Comparison of ENCODE assay signal across 10 cellular contexts in genomic region chr5:1480217-1480616, GRCh38. TPM values are rescaled to one million over a fixed set of nuclear protein-coding genes. Genes with fewer than 3 reads are reported as not detected.
DNase-seq lines count a peak whose midpoint lies in the region; ATAC-seq, FAIRE-seq and TF ChIP-seq lines count a peak whose summit lies in the region.
"Had no signal": no experiment of that assay in that cellular context is flagged by ENCODE, and none has a peak within 500 bp of the region (broad histone marks: within the 10 kb centered on the region; RNA-seq: fewer than 3 reads in every experiment).

No MANE protein-coding gene starts in this region.

- H3K4me3 ChIP-seq in Caco-2 (ENCODE audit: low read depth, low read length) (no peak overlapping the region), Panc1 (ENCODE audit: low read depth in 2 of 2, low read length in 2 of 2) (no peak overlapping the region), pancreas (no peak overlapping the region)

- peaks cover 1% of the 10 kb centered on the region; the same call in 1 of the 2 replicates for H3K36me3 ChIP-seq in Caco-2 (ENCODE audit: control insufficient read depth, insufficient read depth, low read length)
- H3K36me3 ChIP-seq in Panc1 (ENCODE audit: control insufficient read depth, insufficient read depth, low read length), result no peaks in the 10 kb centered on the region
- peaks cover 0 to 3% (median 0%) of the 10 kb centered on the region in 3 donors for H3K36me3 ChIP-seq in pancreas

- no TSS peak for BruUV-seq in Caco-2 (replicated peaks; lab: Mats Ljungman, UMichigan)
- BruUV-seq in Panc1 (replicated peaks; lab: Mats Ljungman, UMichigan), result no TSS peak

- H3K27ac Mint-ChIP-seq in Caco-2 (ENCODE audit: unreplicated experiment), result peak overlapping the region; percentile 24
- peak overlapping the region in 4 of 10 donors; percentile 20 to 73 (median 32) for H3K27ac Mint-ChIP-seq in naive thymus-derived CD8-positive, alpha-beta T cell

- H3K9me3 ChIP-seq in Caco-2 (no peaks in the 10 kb centered on the region), Panc1 (ENCODE audit: control insufficient read depth, insufficient read depth, low read depth, low read length) (no peaks in the 10 kb centered on the region), pancreas (no peaks in the 10 kb centered on the region)

- CTCF ChIA-PET in Caco-2 (lab: Charles Lee), result interaction anchor here (0.6 to 1.1 kb wide), 5 partner anchors 34 to 523 kb away, joined by 3 to 6 read pairs (median 3); no protein-coding TSS in a partner anchor
- CTCF ChIA-PET in Panc1 (lab: Charles Lee), result interaction anchor here (0.6 to 1.0 kb wide), 7 partner anchors 9 to 546 kb away, joined by 3 to 18 read pairs (median 4); no protein-coding TSS in a partner anchor

- WGBS in pancreas, 2 donors, result 56 to 58% methylated on average over 14 of the region's 14 CpGs

- H3K27me3 ChIP-seq in Caco-2 (replicated peaks; ENCODE audit: control insufficient read depth, insufficient read depth, low read length), result no peaks in the 10 kb centered on the region
- no peaks in the 10 kb centered on the region for H3K27me3 ChIP-seq in Panc1 (ENCODE audit: control insufficient read depth, insufficient read depth, low read length)
- no peaks in the 10 kb centered on the region for H3K27me3 ChIP-seq in pancreas
- H3K27me3 ChIP-seq: brain microvascular endothelial cell had no signal

- peaks cover 24% of the 10 kb centered on the region for H3K36me3 Mint-ChIP-seq in Caco-2 (ENCODE audit: insufficient read depth, unreplicated experiment)
- H3K36me3 Mint-ChIP-seq in naive thymus-derived CD8-positive, alpha-beta T cell, result peaks cover 0 to 32% (median 3%) of the 10 kb centered on the region in 3 donors

- intact Hi-C loops in Caco-2 (cut with micrococcal nuclease; ENCODE audit: unreplicated experiment), result no loop called here
- intact Hi-C loops in Panc1 (cut with micrococcal nuclease; ENCODE audit: unreplicated experiment), result no loop called here
- intact Hi-C loops in Right ventricle myocardium superior (cut with DNase I), result no loop called here
- intact Hi-C loops in pancreas (cut with DNase I), result no loop called here

- ATAC-seq in Panc1, result peak; percentile 63
- peak; percentile 45 for ATAC-seq in Right ventricle myocardium superior (ENCODE audit: poor library complexity)
- ATAC-seq in pancreas, result peak in 3 of 4 donors; percentile 35 to 69 (median 61)
- no peak for ATAC-seq in naive thymus-derived CD8-positive, alpha-beta T cell

- in situ Hi-C loops in Panc1 (cut with HindIII; ENCODE audit: low pct_unique_long_range_greater_than_20kb, low sequenced_read_pairs), result no loop called here

- no peaks in the 10 kb centered on the region for H3K27me3 Mint-ChIP-seq in Caco-2 (ENCODE audit: insufficient read depth, unreplicated experiment)
- H3K27me3 Mint-ChIP-seq in naive thymus-derived CD8-positive, alpha-beta T cell, result no peaks in the 10 kb centered on the region

- H3K27ac ChIP-seq in Panc1 (ENCODE audit: low read length), result no peak overlapping the region
- peak overlapping the region in 2 of 4 donors; percentile 15 to 37 for H3K27ac ChIP-seq in pancreas
- H3K27ac ChIP-seq: brain microvascular endothelial cell had no signal

- DNase-seq in Caco-2 (no peak), Panc1 (ENCODE audit: low read depth, low spot score) (no peak), Right ventricle myocardium superior (peak; percentile 76), pancreas (peak in 3 of 6 donors; percentile 53 to 62 (median 58)), NCI-H2081 treated with DMSO at 0.1 percent for 48 hours (lab: John Stamatoyannopoulos, UW) (no peak), NCI-H446 (lab: John Stamatoyannopoulos, UW) (no peak)
- no peak for DNase-seq in naive thymus-derived CD8-positive, alpha-beta T cell
- DNase-seq in activated naive CD4-positive, alpha-beta T cell (lab: John Stamatoyannopoulos, UW), result no peak
- DNase-seq: brain microvascular endothelial cell had no signal

- POLR2A ChIA-PET in Caco-2 (lab: Charles Lee) (no interaction called here), Panc1 (lab: Charles Lee) (interaction anchor here (0.6 kb wide), 1 partner anchor 287 kb away, joined by 4 read pairs; no protein-coding TSS in a partner anchor)
- POLR2A ChIA-PET in naive thymus-derived CD8-positive, alpha-beta T cell (lab: Charles Lee), result no interaction called here

- H3K4me3 Mint-ChIP-seq in Caco-2 (ENCODE audit: unreplicated experiment), result no peak overlapping the region
- H3K4me3 Mint-ChIP-seq in naive thymus-derived CD8-positive, alpha-beta T cell, result peak overlapping the region in 3 of 10 donors; percentile 28 to 43 (median 34)

- H3K4me1 Mint-ChIP-seq in Caco-2 (ENCODE audit: low read depth, unreplicated experiment), result no peaks in the 10 kb centered on the region
- peaks cover 5 to 43% (median 11%) of the 10 kb centered on the region in 4 donors for H3K4me1 Mint-ChIP-seq in naive thymus-derived CD8-positive, alpha-beta T cell

- FAIRE-seq in pancreas (lab: Jason Lieb, UNC), result no peak

- TF ChIP-seq CTCF in Caco-2 (IDR thresholded peaks at IDR 0.05; ENCODE audit: insufficient read depth in 1 of 2, low read depth in 1 of 2, low read length in 1 of 2, severe bottlenecking in 1 of 2, unreplicated experiment in 1 of 2) (no peak), Panc1 (IDR thresholded peaks at IDR 0.05) (no peak), pancreas (IDR thresholded peaks at IDR 0.05) (no peak)

- H3K9me3 Mint-ChIP-seq in Caco-2 (ENCODE audit: unreplicated experiment), result no peaks in the 10 kb centered on the region
- H3K9me3 Mint-ChIP-seq in naive thymus-derived CD8-positive, alpha-beta T cell, result no peaks in the 10 kb centered on the region

- H3K4me1 ChIP-seq in Caco-2 (no peaks in the 10 kb centered on the region), Panc1 (ENCODE audit: control insufficient read depth, insufficient read depth, low read length) (no peaks in the 10 kb centered on the region), pancreas (no peaks in the 10 kb centered on the region)

RNA-seq across cellular contexts. Expression of gene SLC6A3, which starts 35.0 kb away (rescaled TPM):
- total RNA-seq in Caco-2 (2022), result not detected in 2 replicates
- 0.05 TPM for total RNA-seq in Panc1 (2021; ENCODE audit: unreplicated experiment)
- 0.06 TPM for polyA plus RNA-seq in Panc1 (2012; ENCODE audit: insufficient read length)
- not detected for total RNA-seq in Right ventricle myocardium superior
- not detected for total RNA-seq in pancreas
- not detected for polyA plus RNA-seq in pancreas
- total RNA-seq in naive thymus-derived CD8-positive, alpha-beta T cell, result under 1 TPM; 0.08 to 0.27 TPM
- under 1 TPM in 1 of 3 donors, not detected in 2; 0.09 TPM for polyA plus RNA-seq in naive thymus-derived CD8-positive, alpha-beta T cell
- total RNA-seq: fibroblast of lung had no signal
- polyA plus RNA-seq: fibroblast of lung had no signal

RNA-seq across cellular contexts. Expression of gene LPCAT1, which starts 43.5 kb away (rescaled TPM):
- total RNA-seq in Caco-2 (2022), result 49.3 and 52.8 TPM in 2 replicates
- total RNA-seq in Panc1 (2021; ENCODE audit: unreplicated experiment), result 59.8 TPM
- polyA plus RNA-seq in Panc1 (2012; ENCODE audit: insufficient read length), result 64.2 TPM
- 11.5 TPM for total RNA-seq in Right ventricle myocardium superior
- 10 to 100 TPM in 2 of 6 donors, 1 to 10 TPM in 4; 6.5 to 26.1 (median 7.8) TPM for total RNA-seq in pancreas
- polyA plus RNA-seq in pancreas, result 10 to 100 TPM; 19.2 to 19.7 TPM
- 10 to 100 TPM; 40.3 to 46.1 TPM for total RNA-seq in naive thymus-derived CD8-positive, alpha-beta T cell
- polyA plus RNA-seq in naive thymus-derived CD8-positive, alpha-beta T cell, result 10 to 100 TPM; 18.6 to 46.3 (median 20.9) TPM

Comparison
In these comparisons a context has a peak if more than half of its experiments do, and no peak if none do; other contexts are left out.
1. ATAC-seq: peak in Panc1 (single experiment), Right ventricle myocardium superior (single experiment) and pancreas (3 of 4); none in naive thymus-derived CD8-positive, alpha-beta T cell (0 of 2).